In the genomic region with DNA sequence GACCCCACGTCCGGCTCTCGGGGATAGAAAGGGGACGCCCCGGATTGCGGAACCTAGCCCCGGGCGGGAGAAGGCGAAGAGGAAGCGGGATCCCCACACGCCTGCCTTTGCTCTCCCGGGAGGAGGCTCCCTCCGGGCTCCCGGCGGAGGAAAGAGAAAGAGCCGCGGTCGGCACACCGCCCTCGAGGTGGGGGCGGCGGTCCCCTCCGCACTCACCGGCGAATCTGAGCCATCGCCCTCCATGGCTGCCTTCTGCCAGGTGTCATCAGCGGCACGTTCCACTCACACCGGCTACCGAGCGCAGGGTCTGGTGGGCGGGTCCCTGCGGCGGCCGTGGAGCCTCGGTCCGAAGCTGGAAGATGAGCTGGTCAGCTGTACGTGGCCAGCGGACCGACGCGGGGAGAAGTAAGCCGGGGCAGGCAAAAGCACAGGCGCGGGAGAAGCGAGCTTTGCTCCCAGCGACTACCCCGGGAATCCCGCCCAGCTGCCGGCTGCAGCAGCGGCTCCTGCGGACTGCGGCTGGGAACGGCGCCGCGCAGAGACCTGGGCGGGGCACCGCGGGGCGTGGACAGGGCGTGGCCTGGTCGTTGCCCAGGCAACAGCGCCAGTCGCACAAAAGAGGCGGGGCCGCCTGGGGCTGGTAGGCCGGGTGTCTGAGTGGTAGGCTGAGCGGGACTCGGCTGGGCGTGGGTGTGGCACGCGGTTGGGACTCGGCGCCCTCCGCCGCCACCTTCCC, we compare ENCODE assay signal across 1 cellular context.
TF ChIP-seq lines count a peak whose summit lies in the region.

A gene with protein sequence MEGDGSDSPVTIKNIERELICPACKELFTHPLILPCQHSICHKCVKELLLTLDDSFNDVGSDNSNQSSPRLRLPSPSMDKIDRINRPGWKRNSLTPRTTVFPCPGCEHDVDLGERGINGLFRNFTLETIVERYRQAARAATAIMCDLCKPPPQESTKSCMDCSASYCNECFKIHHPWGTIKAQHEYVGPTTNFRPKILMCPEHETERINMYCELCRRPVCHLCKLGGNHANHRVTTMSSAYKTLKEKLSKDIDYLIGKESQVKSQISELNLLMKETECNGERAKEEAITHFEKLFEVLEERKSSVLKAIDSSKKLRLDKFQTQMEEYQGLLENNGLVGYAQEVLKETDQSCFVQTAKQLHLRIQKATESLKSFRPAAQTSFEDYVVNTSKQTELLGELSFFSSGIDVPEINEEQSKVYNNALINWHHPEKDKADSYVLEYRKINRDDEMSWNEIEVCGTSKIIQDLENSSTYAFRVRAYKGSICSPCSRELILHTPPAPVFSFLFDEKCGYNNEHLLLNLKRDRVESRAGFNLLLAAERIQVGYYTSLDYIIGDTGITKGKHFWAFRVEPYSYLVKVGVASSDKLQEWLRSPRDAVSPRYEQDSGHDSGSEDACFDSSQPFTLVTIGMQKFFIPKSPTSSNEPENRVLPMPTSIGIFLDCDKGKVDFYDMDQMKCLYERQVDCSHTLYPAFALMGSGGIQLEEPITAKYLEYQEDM (minus strand): TSS at position 517 of the 736 bp plus-strand sequence. CDS start 274 bp downstream, at position 243.

TF ChIP-seq in HepG2, 621 proteins besides CTCF, POLR2A, EP300 and RAD21 (continued from another document and continues in another):
- TF ChIP-seq PHB2 (IDR thresholded peaks at IDR 0.05; ENCODE audit: partially characterized antibody) (no peak), TBL1XR1 (IDR thresholded peaks at IDR 0.05; ENCODE audit: borderline replicate concordance, low read length, partially characterized antibody) (no peak), ZNF562 (CRISPR knock-in tag; IDR thresholded peaks at IDR 0.05; ENCODE audit: borderline replicate concordance) (no peak), SMYD3 (CRISPR knock-in tag; IDR thresholded peaks at IDR 0.05) (0 out of 2 replicates have a peak, but pooled peaks have one; percentile 28), GZF1 (CRISPR knock-in tag; IDR thresholded peaks at IDR 0.05) (no peak), NPAS2 (CRISPR knock-in tag; IDR thresholded peaks at IDR 0.05; ENCODE audit: borderline replicate concordance) (no peak), MEIS2 (CRISPR knock-in tag; IDR thresholded peaks at IDR 0.05) (no peak), AKAP8 (CRISPR knock-in tag; IDR thresholded peaks at IDR 0.05) (no peak; the same call in 1 of the 2 replicates), ZNF878 (CRISPR knock-in tag; IDR thresholded peaks at IDR 0.05) (no peak), JARID2 (CRISPR knock-in tag; IDR thresholded peaks at IDR 0.05; ENCODE audit: insufficient replicate concordance) (no peak), ELF1 (CRISPR knock-in tag; IDR thresholded peaks at IDR 0.05) (no peak; the same call in 1 of the 2 replicates), ZNF510 (CRISPR knock-in tag; IDR thresholded peaks at IDR 0.05; ENCODE audit: low read depth) (no peak), PAF1 (CRISPR knock-in tag; IDR thresholded peaks at IDR 0.05) (no peak), ZNF629 (CRISPR knock-in tag; conservative IDR thresholded peaks at IDR 0.05) (0 out of 2 replicates have a peak, but pooled peaks have one; percentile 11), CCDC6 (CRISPR knock-in tag; IDR thresholded peaks at IDR 0.05) (peak; percentile 56; the same call in 1 of the 2 replicates), KLF6 (CRISPR knock-in tag; IDR thresholded peaks at IDR 0.05) (0 out of 2 replicates have a peak, but pooled peaks have one; percentile 26), HNRNPLL (IDR thresholded peaks at IDR 0.05; ENCODE audit: low read depth, low read length, poor library complexity, severe bottlenecking) (peak; percentile 98), ZNF10 (CRISPR knock-in tag; IDR thresholded peaks at IDR 0.05; ENCODE audit: borderline replicate concordance, low read depth) (no peak), ZNF329 (CRISPR knock-in tag; IDR thresholded peaks at IDR 0.05; ENCODE audit: low read depth) (no peak), ZNF644 (CRISPR knock-in tag; IDR thresholded peaks at IDR 0.05; ENCODE audit: low read depth) (no peak), ZNF607 (CRISPR knock-in tag; IDR thresholded peaks at IDR 0.05; ENCODE audit: borderline replicate concordance) (peak; percentile 59; the same call in 1 of the 2 replicates), GTF2F1 (IDR thresholded peaks at IDR 0.05; ENCODE audit: low read length) (no peak), SRSF9 (IDR thresholded peaks at IDR 0.05; ENCODE audit: borderline replicate concordance, insufficient read depth, low read depth, low read length, poor library complexity, severe bottlenecking) (no peak), SOX6 (IDR thresholded peaks at IDR 0.05) (no peak), SOX6 (CRISPR knock-in tag; IDR thresholded peaks at IDR 0.05) (peak; percentile 68), AGO1 (IDR thresholded peaks at IDR 0.05; ENCODE audit: low read depth, low read length, poor library complexity, severe bottlenecking) (peak; percentile 4), HDAC1 (CRISPR knock-in tag; IDR thresholded peaks at IDR 0.05) (peak; percentile 83), RARG (CRISPR knock-in tag; IDR thresholded peaks at IDR 0.05; ENCODE audit: low read depth) (no peak), THYN1 (CRISPR knock-in tag; IDR thresholded peaks at IDR 0.05; ENCODE audit: borderline replicate concordance, low read depth) (no peak), ZC3H13 (CRISPR knock-in tag; IDR thresholded peaks at IDR 0.05) (peak; percentile 11; the same call in 1 of the 2 replicates), CBX1 (IDR thresholded peaks at IDR 0.05; ENCODE audit: low read depth) (no peak), ZNF816 (CRISPR knock-in tag; IDR thresholded peaks at IDR 0.05; ENCODE audit: borderline replicate concordance) (no peak), ZNF225 (CRISPR knock-in tag; IDR thresholded peaks at IDR 0.05) (no peak), MAFG (CRISPR knock-in tag; IDR thresholded peaks at IDR 0.05) (no peak)
- TF ChIP-seq, protein P1, sequence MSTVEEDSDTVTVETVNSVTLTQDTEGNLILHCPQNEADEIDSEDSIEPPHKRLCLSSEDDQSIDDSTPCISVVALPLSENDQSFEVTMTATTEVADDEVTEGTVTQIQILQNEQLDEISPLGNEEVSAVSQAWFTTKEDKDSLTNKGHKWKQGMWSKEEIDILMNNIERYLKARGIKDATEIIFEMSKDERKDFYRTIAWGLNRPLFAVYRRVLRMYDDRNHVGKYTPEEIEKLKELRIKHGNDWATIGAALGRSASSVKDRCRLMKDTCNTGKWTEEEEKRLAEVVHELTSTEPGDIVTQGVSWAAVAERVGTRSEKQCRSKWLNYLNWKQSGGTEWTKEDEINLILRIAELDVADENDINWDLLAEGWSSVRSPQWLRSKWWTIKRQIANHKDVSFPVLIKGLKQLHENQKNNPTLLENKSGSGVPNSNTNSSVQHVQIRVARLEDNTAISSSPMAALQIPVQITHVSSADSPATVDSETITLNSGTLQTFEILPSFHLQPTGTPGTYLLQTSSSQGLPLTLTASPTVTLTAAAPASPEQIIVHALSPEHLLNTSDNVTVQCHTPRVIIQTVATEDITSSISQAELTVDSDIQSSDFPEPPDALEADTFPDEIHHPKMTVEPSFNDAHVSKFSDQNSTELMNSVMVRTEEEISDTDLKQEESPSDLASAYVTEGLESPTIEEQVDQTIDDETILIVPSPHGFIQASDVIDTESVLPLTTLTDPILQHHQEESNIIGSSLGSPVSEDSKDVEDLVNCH (CRISPR knock-in tag; IDR thresholded peaks at IDR 0.05): no peak
- TF ChIP-seq, protein P2, sequence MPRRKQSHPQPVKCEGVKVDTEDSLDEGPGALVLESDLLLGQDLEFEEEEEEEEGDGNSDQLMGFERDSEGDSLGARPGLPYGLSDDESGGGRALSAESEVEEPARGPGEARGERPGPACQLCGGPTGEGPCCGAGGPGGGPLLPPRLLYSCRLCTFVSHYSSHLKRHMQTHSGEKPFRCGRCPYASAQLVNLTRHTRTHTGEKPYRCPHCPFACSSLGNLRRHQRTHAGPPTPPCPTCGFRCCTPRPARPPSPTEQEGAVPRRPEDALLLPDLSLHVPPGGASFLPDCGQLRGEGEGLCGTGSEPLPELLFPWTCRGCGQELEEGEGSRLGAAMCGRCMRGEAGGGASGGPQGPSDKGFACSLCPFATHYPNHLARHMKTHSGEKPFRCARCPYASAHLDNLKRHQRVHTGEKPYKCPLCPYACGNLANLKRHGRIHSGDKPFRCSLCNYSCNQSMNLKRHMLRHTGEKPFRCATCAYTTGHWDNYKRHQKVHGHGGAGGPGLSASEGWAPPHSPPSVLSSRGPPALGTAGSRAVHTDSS (CRISPR knock-in tag; conservative IDR thresholded peaks at IDR 0.05): no peak
- TF ChIP-seq, protein P3, sequence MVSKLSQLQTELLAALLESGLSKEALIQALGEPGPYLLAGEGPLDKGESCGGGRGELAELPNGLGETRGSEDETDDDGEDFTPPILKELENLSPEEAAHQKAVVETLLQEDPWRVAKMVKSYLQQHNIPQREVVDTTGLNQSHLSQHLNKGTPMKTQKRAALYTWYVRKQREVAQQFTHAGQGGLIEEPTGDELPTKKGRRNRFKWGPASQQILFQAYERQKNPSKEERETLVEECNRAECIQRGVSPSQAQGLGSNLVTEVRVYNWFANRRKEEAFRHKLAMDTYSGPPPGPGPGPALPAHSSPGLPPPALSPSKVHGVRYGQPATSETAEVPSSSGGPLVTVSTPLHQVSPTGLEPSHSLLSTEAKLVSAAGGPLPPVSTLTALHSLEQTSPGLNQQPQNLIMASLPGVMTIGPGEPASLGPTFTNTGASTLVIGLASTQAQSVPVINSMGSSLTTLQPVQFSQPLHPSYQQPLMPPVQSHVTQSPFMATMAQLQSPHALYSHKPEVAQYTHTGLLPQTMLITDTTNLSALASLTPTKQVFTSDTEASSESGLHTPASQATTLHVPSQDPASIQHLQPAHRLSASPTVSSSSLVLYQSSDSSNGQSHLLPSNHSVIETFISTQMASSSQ (IDR thresholded peaks at IDR 0.05; ENCODE audit: low read depth): no peak
- TF ChIP-seq, protein P3 (CRISPR knock-in tag; IDR thresholded peaks at IDR 0.05; ENCODE audit: borderline replicate concordance): peak; percentile 21; the same call in 1 of the 2 replicates
- TF ChIP-seq, protein P4, sequence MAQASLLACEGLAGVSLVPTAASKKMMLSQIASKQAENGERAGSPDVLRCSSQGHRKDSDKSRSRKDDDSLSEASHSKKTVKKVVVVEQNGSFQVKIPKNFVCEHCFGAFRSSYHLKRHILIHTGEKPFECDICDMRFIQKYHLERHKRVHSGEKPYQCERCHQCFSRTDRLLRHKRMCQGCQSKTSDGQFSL (CRISPR knock-in tag; IDR thresholded peaks at IDR 0.05): no peak
- TF ChIP-seq, protein P5, sequence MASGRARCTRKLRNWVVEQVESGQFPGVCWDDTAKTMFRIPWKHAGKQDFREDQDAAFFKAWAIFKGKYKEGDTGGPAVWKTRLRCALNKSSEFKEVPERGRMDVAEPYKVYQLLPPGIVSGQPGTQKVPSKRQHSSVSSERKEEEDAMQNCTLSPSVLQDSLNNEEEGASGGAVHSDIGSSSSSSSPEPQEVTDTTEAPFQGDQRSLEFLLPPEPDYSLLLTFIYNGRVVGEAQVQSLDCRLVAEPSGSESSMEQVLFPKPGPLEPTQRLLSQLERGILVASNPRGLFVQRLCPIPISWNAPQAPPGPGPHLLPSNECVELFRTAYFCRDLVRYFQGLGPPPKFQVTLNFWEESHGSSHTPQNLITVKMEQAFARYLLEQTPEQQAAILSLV (CRISPR knock-in tag; IDR thresholded peaks at IDR 0.05; ENCODE audit: borderline replicate concordance): no peak
- TF ChIP-seq, protein P6, sequence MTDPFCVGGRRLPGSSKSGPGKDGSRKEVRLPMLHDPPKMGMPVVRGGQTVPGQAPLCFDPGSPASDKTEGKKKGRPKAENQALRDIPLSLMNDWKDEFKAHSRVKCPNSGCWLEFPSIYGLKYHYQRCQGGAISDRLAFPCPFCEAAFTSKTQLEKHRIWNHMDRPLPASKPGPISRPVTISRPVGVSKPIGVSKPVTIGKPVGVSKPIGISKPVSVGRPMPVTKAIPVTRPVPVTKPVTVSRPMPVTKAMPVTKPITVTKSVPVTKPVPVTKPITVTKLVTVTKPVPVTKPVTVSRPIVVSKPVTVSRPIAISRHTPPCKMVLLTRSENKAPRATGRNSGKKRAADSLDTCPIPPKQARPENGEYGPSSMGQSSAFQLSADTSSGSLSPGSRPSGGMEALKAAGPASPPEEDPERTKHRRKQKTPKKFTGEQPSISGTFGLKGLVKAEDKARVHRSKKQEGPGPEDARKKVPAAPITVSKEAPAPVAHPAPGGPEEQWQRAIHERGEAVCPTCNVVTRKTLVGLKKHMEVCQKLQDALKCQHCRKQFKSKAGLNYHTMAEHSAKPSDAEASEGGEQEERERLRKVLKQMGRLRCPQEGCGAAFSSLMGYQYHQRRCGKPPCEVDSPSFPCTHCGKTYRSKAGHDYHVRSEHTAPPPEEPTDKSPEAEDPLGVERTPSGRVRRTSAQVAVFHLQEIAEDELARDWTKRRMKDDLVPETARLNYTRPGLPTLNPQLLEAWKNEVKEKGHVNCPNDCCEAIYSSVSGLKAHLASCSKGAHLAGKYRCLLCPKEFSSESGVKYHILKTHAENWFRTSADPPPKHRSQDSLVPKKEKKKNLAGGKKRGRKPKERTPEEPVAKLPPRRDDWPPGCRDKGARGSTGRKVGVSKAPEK (CRISPR knock-in tag; IDR thresholded peaks at IDR 0.05; ENCODE audit: borderline replicate concordance): no peak
- TF ChIP-seq, protein P7, sequence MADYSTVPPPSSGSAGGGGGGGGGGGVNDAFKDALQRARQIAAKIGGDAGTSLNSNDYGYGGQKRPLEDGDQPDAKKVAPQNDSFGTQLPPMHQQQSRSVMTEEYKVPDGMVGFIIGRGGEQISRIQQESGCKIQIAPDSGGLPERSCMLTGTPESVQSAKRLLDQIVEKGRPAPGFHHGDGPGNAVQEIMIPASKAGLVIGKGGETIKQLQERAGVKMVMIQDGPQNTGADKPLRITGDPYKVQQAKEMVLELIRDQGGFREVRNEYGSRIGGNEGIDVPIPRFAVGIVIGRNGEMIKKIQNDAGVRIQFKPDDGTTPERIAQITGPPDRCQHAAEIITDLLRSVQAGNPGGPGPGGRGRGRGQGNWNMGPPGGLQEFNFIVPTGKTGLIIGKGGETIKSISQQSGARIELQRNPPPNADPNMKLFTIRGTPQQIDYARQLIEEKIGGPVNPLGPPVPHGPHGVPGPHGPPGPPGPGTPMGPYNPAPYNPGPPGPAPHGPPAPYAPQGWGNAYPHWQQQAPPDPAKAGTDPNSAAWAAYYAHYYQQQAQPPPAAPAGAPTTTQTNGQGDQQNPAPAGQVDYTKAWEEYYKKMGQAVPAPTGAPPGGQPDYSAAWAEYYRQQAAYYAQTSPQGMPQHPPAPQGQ (CRISPR knock-in tag; IDR thresholded peaks at IDR 0.05; ENCODE audit: borderline replicate concordance): no peak
